Comparison of ENCODE assay signal across 8 cellular contexts in genomic region chr11:6251120-6251733, GRCh38. TPM values are rescaled to one million over a fixed set of nuclear protein-coding genes. Genes with fewer than 3 reads are reported as not detected.
DNase-seq lines count a peak whose midpoint lies in the region; ATAC-seq and TF ChIP-seq lines count a peak whose summit lies in the region.

No MANE protein-coding gene starts in this region.

- POLR2A ChIA-PET in RWPE1 (lab: Yijun Ruan, JAX; ENCODE audit: low non-redundant PET): no interaction called here

- H3K9me3 ChIP-seq in adrenal gland (replicated peaks in 1 of 3) (no peaks in the 10 kb centered on the region), left ventricle myocardium inferior (replicated peaks) (no peaks in the 10 kb centered on the region)

- no TSS peak for BruUV-seq in Calu3 (replicated peaks; lab: Mats Ljungman, UMichigan)

- TF ChIP-seq CTCF in Calu3 (IDR thresholded peaks at IDR 0.05; ENCODE audit: unreplicated experiment) (peak; percentile 76), HL-60 (IDR thresholded peaks at IDR 0.05; ENCODE audit: insufficient read depth, low read length) (peak; percentile 72), RWPE1 (conservative IDR thresholded peaks at IDR 0.05; ENCODE audit: low read depth) (peak; percentile 30; the same call in 1 of the 2 replicates), adrenal gland (IDR thresholded peaks at IDR 0.05) (peak; percentile 69 to 97 (median 83)), left ventricle myocardium inferior (IDR thresholded peaks at IDR 0.05; ENCODE audit: borderline replicate concordance) (peak; percentile 90)

- H3K36me3 Mint-ChIP-seq in Calu3 (ENCODE audit: insufficient read depth, unreplicated experiment): no peaks in the 10 kb centered on the region

- no peaks in the 10 kb centered on the region for H3K27me3 Mint-ChIP-seq in Calu3 (ENCODE audit: unreplicated experiment)

- peaks cover 20 to 21% of the 10 kb centered on the region in 2 donors for H3K4me1 ChIP-seq in adrenal gland (replicated peaks in 1 of 2)
- H3K4me1 ChIP-seq in left ventricle myocardium inferior: peaks cover 15% of the 10 kb centered on the region

- WGBS in adrenal gland, 4 donors: 53 to 60% (median 56%) methylated on average over 6 of the region's 6 CpGs

- DNase-seq in Calu3 (peak; percentile 83), HL-60 (ENCODE audit: low read depth in 1 of 2, low spot score in 1 of 2) (peak; percentile 31 to 59), RWPE1 (ENCODE audit: low spot score) (peak; percentile 47), adrenal gland (peak; percentile 61 to 92 (median 76)), left ventricle myocardium inferior (peak; percentile 53), putamen (ENCODE audit: low spot score) (peak; percentile 37)

- H3K4me1 Mint-ChIP-seq in Calu3 (ENCODE audit: low read depth, unreplicated experiment): no peaks in the 10 kb centered on the region

- H3K27me3 ChIP-seq in HL-60 (ENCODE audit: insufficient read depth, poor library complexity, severe bottlenecking) (no peaks in the 10 kb centered on the region), adrenal gland (no peaks in the 10 kb centered on the region), left ventricle myocardium inferior (ENCODE audit: low read depth) (peaks cover 9% of the 10 kb centered on the region)

- peak; percentile 57 for ATAC-seq in GM19452 (IDR thresholded peaks at IDR 0.05; ENCODE audit: unreplicated experiment)
- no peak for ATAC-seq in HG03457 (IDR thresholded peaks at IDR 0.05; ENCODE audit: unreplicated experiment)

- H3K27ac Mint-ChIP-seq in Calu3 (ENCODE audit: unreplicated experiment): no peak overlapping the region

- no peaks in the 10 kb centered on the region for H3K9me3 Mint-ChIP-seq in Calu3 (ENCODE audit: low read depth, unreplicated experiment)

- no peak overlapping the region for H3K27ac ChIP-seq in HL-60 (replicated peaks)
- H3K27ac ChIP-seq in RWPE1: no peak overlapping the region
- H3K27ac ChIP-seq in adrenal gland: peak overlapping the region; percentile 48 to 91 (median 85)
- no peak overlapping the region for H3K27ac ChIP-seq in left ventricle myocardium inferior (replicated peaks)

- no peaks in the 10 kb centered on the region for H3K36me3 ChIP-seq in adrenal gland (replicated peaks in 1 of 2)
- H3K36me3 ChIP-seq in left ventricle myocardium inferior: no peaks in the 10 kb centered on the region

- intact Hi-C loops in Calu3 (cut with micrococcal nuclease; ENCODE audit: unreplicated experiment) (loop anchor here (1.0 to 5.0 kb wide), 3 partner anchors 46 to 103 kb away; no protein-coding TSS in a partner anchor), adrenal gland (cut with DNase I) (no loop called here), left ventricle myocardium inferior (cut with micrococcal nuclease) (loop anchor here (10.0 kb wide), 2 partner anchors 54 to 104 kb away; no protein-coding TSS in a partner anchor)

- H3K4me3 ChIP-seq in HL-60 (replicated peaks; ENCODE audit: insufficient read depth, low read length): no peak overlapping the region
- no peak overlapping the region for H3K4me3 ChIP-seq in adrenal gland
- H3K4me3 ChIP-seq in left ventricle myocardium inferior: no peak overlapping the region

- TF ChIP-seq POLR2A in adrenal gland (IDR thresholded peaks at IDR 0.05): no peak

- CTCF ChIA-PET in Calu3 (lab: Charles Lee) (interaction anchor here (0.6 to 3.4 kb wide), 10 partner anchors 9 to 112 kb away, joined by 3 to 33 read pairs (median 4); partner anchors contain the start of gene FHIP1B), RWPE1 (lab: Yijun Ruan, JAX) (interaction anchor here (0.5 to 1.3 kb wide), 6 partner anchors 9 to 1110 kb away, joined by 3 to 4 read pairs (median 3); partner anchors contain the start of genes CCKBR and CNGA4)

- no peak overlapping the region for H3K4me3 Mint-ChIP-seq in Calu3 (ENCODE audit: low read depth, unreplicated experiment)

RNA-seq across cellular contexts. Expression of gene CCKBR, which starts 8.4 kb away (rescaled TPM):
- total RNA-seq in Calu3 (2022) (not detected in 2 replicates), adrenal gland (under 1 TPM in 3 of 8 donors, not detected in 5; 0.11 to 0.69 (median 0.50) TPM), left ventricle myocardium inferior (not detected)
- polyA plus RNA-seq in adrenal gland: under 1 TPM; 0.07 to 0.22 (median 0.08) TPM

RNA-seq across cellular contexts. Expression of gene CNGA4, which starts 12.3 kb away (rescaled TPM):
- total RNA-seq in Calu3 (2022): 0.32 TPM in 1 of 2 replicates, not detected in the other
- 1 to 10 TPM in 1 of 8 donors, under 1 TPM in 3, not detected in 4; 0.19 to 1.5 (median 0.46) TPM for total RNA-seq in adrenal gland
- polyA plus RNA-seq in adrenal gland: under 1 TPM; 0.11 to 0.32 (median 0.20) TPM
- not detected for total RNA-seq in left ventricle myocardium inferior

RNA-seq across cellular contexts. Expression of gene FHIP1B, which starts 16.8 kb away (rescaled TPM):
- total RNA-seq in Calu3 (2022): 39.7 and 43.9 TPM in 2 replicates
- total RNA-seq in adrenal gland: 10 to 100 TPM; 15.6 to 51.5 (median 34.9) TPM
- polyA plus RNA-seq in adrenal gland: 10 to 100 TPM; 12.5 to 91.2 (median 69.7) TPM
- 12.2 TPM for total RNA-seq in left ventricle myocardium inferior

RNA-seq across cellular contexts. Expression of gene C11orf42, which starts 45.9 kb away (rescaled TPM):
- not detected in 2 replicates for total RNA-seq in Calu3 (2022)
- total RNA-seq in adrenal gland: not detected
- not detected for polyA plus RNA-seq in adrenal gland
- total RNA-seq in left ventricle myocardium inferior: not detected

RNA-seq across cellular contexts. Expression of gene OR52W1, which starts 52.2 kb away (rescaled TPM):
- total RNA-seq in Calu3 (2022) (not detected in 2 replicates), adrenal gland (not detected), left ventricle myocardium inferior (not detected)
- polyA plus RNA-seq in adrenal gland: not detected

Comparison
In these comparisons a context has a peak if more than half of its experiments do, and no peak if none do; other contexts are left out.
1. CTCF ChIP-seq: peak in every context shown above with its lines; median percentile 90 in left ventricle myocardium inferior; 83 in adrenal gland; 76 in Calu3; 72 in HL-60; 30 in RWPE1.
2. H3K27ac ChIP-seq: peak in adrenal gland (5 of 5); none in HL-60 (single experiment), RWPE1 (single experiment) and left ventricle myocardium inferior (single experiment).
3. intact Hi-C loops: an anchor here in Calu3 (1.0 to 5.0 kb wide) and left ventricle myocardium inferior (10.0 kb wide); none called in adrenal gland.
4. Peak in every context shown above with its lines, with median percentiles within 50 percentile points of each other: DNase-seq.